15 cellular contexts compared by ENCODE assay signal in the genomic region with DNA sequence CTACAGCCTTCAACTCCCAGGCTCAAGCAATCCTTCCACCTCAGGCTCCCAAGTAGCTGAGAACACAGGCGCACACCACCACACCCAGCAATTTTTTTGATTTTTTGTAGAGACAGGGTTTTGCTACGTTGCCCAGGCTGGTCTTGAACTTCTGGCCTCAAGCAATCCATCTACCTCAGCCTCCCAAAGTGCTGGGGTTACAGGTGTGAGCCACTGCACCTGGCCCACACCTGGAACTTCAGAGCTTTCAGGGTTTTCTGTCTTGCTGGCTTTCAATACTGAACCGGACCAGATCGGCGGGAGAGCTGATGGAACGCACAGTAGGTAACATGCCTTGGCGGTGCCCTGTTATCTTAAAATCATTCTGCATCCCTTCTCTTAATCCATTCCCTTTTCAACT. TPM values are rescaled to one million over a fixed set of nuclear protein-coding genes. Genes with fewer than 3 reads are reported as not detected.
DNase-seq lines count a peak whose midpoint lies in the region; ATAC-seq and TF ChIP-seq lines count a peak whose summit lies in the region.
"Had no signal": no experiment of that assay in that cellular context is flagged by ENCODE, and none has a peak within 500 bp of the region (broad histone marks: within the 10 kb centered on the region; RNA-seq: fewer than 3 reads in every experiment).

No MANE protein-coding gene starts in this region.

- no peak for TF ChIP-seq POLR2A in esophagus muscularis mucosa (IDR thresholded peaks at IDR 0.05; ENCODE audit: low read depth)

- TF ChIP-seq EP300 in esophagus muscularis mucosa (IDR thresholded peaks at IDR 0.05): no peak

- peak; percentile 7 for DNase-seq in activated CD4-positive, alpha-beta memory T cell treated with anti-CD3 and anti-CD28 coated beads for 36 hours
- DNase-seq in activated CD4-positive, alpha-beta memory T cell treated with anti-CD3 and anti-CD28 coated beads, Interleukin-2, amount 10 ng/mL, durations not matched to agents 7 days and 5 days: no peak
- DNase-seq in esophagus muscularis mucosa (ENCODE audit: extremely low spot score) (peak; percentile 53), progenitor cell of endocrine pancreas (ENCODE audit: low spot score, unreplicated experiment) (no peak), NCI-H1048 (lab: John Stamatoyannopoulos, UW) (no peak)
- peak; percentile 12 for DNase-seq in stimulated activated CD8-positive, alpha-beta memory T cell treated with anti-CD3 and anti-CD28 coated beads, Interleukin-4, amount 100 ng/mL, for 48 hours
- DNase-seq: COR-L47, DND-41, GDM1, HCEC 1CT, HFFc6 had no signal

- no peaks in the 10 kb centered on the region for H3K27me3 Mint-ChIP-seq in activated CD4-positive, alpha-beta memory T cell treated with anti-CD3 and anti-CD28 coated beads for 36 hours
- no peaks in the 10 kb centered on the region for H3K27me3 Mint-ChIP-seq in activated CD4-positive, alpha-beta memory T cell treated with anti-CD3 and anti-CD28 coated beads, Interleukin-2, amount 10 ng/mL, durations not matched to agents 7 days and 5 days
- no peaks in the 10 kb centered on the region for H3K27me3 Mint-ChIP-seq in progenitor cell of endocrine pancreas

- H3K27me3 ChIP-seq in esophagus muscularis mucosa: no peaks in the 10 kb centered on the region

- H3K4me1 ChIP-seq in esophagus muscularis mucosa: peaks cover 8 to 12% (median 10%) of the 10 kb centered on the region in 4 donors

- peaks cover 33% of the 10 kb centered on the region for H3K36me3 Mint-ChIP-seq in activated CD4-positive, alpha-beta memory T cell treated with anti-CD3 and anti-CD28 coated beads for 36 hours
- peaks cover 64% of the 10 kb centered on the region for H3K36me3 Mint-ChIP-seq in activated CD4-positive, alpha-beta memory T cell treated with anti-CD3 and anti-CD28 coated beads, Interleukin-2, amount 10 ng/mL, durations not matched to agents 7 days and 5 days (ENCODE audit: low read depth)
- H3K36me3 Mint-ChIP-seq in progenitor cell of endocrine pancreas (ENCODE audit: insufficient read depth): peaks cover 10% of the 10 kb centered on the region

- POLR2A ChIA-PET in activated CD4-positive, alpha-beta memory T cell treated with anti-CD3 and anti-CD28 coated beads for 36 hours (lab: Charles Lee): no interaction called here
- POLR2A ChIA-PET in activated CD4-positive, alpha-beta memory T cell treated with anti-CD3 and anti-CD28 coated beads, Interleukin-2, amount 10 ng/mL, durations not matched to agents 7 days and 5 days (lab: Charles Lee): no interaction called here

- H3K36me3 ChIP-seq in esophagus muscularis mucosa: peaks cover 16 to 99% (median 91%) of the 10 kb centered on the region in 4 donors

- no peak overlapping the region for H3K4me3 ChIP-seq in esophagus muscularis mucosa

- WGBS in esophagus muscularis mucosa: 90% methylated on average over 7 of the region's 7 CpGs

- no peaks in the 10 kb centered on the region for H3K9me3 ChIP-seq in esophagus muscularis mucosa

- CTCF ChIA-PET in activated CD4-positive, alpha-beta memory T cell treated with anti-CD3 and anti-CD28 coated beads for 36 hours (lab: Charles Lee): no interaction called here
- CTCF ChIA-PET in activated CD4-positive, alpha-beta memory T cell treated with anti-CD3 and anti-CD28 coated beads, Interleukin-2, amount 10 ng/mL, durations not matched to agents 7 days and 5 days (lab: Charles Lee): interaction anchor here (1.3 kb wide), 1 partner anchor 499 kb away, joined by 4 read pairs; no protein-coding TSS in a partner anchor

- H3K4me1 Mint-ChIP-seq in activated CD4-positive, alpha-beta memory T cell treated with anti-CD3 and anti-CD28 coated beads for 36 hours (ENCODE audit: low read depth): no peaks in the 10 kb centered on the region
- no peaks in the 10 kb centered on the region for H3K4me1 Mint-ChIP-seq in activated CD4-positive, alpha-beta memory T cell treated with anti-CD3 and anti-CD28 coated beads, Interleukin-2, amount 10 ng/mL, durations not matched to agents 7 days and 5 days
- no peaks in the 10 kb centered on the region for H3K4me1 Mint-ChIP-seq in progenitor cell of endocrine pancreas (ENCODE audit: low read depth)
- H3K4me1 Mint-ChIP-seq: CD14-positive monocyte had no signal

- H3K9me3 Mint-ChIP-seq in activated CD4-positive, alpha-beta memory T cell treated with anti-CD3 and anti-CD28 coated beads for 36 hours: no peaks in the 10 kb centered on the region
- H3K9me3 Mint-ChIP-seq in activated CD4-positive, alpha-beta memory T cell treated with anti-CD3 and anti-CD28 coated beads, Interleukin-2, amount 10 ng/mL, durations not matched to agents 7 days and 5 days: no peaks in the 10 kb centered on the region
- no peaks in the 10 kb centered on the region for H3K9me3 Mint-ChIP-seq in progenitor cell of endocrine pancreas (ENCODE audit: low read depth)
- H3K9me3 Mint-ChIP-seq: CD14-positive monocyte; CD8-positive, alpha-beta T cell; HFFc6 had no signal

- H3K27ac Mint-ChIP-seq in activated CD4-positive, alpha-beta memory T cell treated with anti-CD3 and anti-CD28 coated beads for 36 hours: no peak overlapping the region
- H3K27ac Mint-ChIP-seq in activated CD4-positive, alpha-beta memory T cell treated with anti-CD3 and anti-CD28 coated beads, Interleukin-2, amount 10 ng/mL, durations not matched to agents 7 days and 5 days: no peak overlapping the region
- H3K27ac Mint-ChIP-seq in progenitor cell of endocrine pancreas: no peak overlapping the region
- H3K27ac Mint-ChIP-seq: CD8-positive, alpha-beta T cell; HFFc6 had no signal

- ATAC-seq in GM21515 (IDR thresholded peaks at IDR 0.05; ENCODE audit: unreplicated experiment): no peak
- ATAC-seq: CD8-positive, alpha-beta T cell had no signal

- H3K4me3 Mint-ChIP-seq in activated CD4-positive, alpha-beta memory T cell treated with anti-CD3 and anti-CD28 coated beads for 36 hours: no peak overlapping the region
- no peak overlapping the region for H3K4me3 Mint-ChIP-seq in activated CD4-positive, alpha-beta memory T cell treated with anti-CD3 and anti-CD28 coated beads, Interleukin-2, amount 10 ng/mL, durations not matched to agents 7 days and 5 days
- H3K4me3 Mint-ChIP-seq in progenitor cell of endocrine pancreas (ENCODE audit: low read depth): no peak overlapping the region
- H3K4me3 Mint-ChIP-seq: CD14-positive monocyte; CD8-positive, alpha-beta T cell; HFFc6 had no signal

- intact Hi-C loops in activated CD4-positive, alpha-beta memory T cell treated with anti-CD3 and anti-CD28 coated beads for 36 hours (cut with micrococcal nuclease): no loop called here
- intact Hi-C loops in esophagus muscularis mucosa (cut with DNase I): loop anchor here (5.0 to 10.0 kb wide), 3 partner anchors 202 to 504 kb away; a partner anchor contains a TSS

- no peak overlapping the region for H3K27ac ChIP-seq in esophagus muscularis mucosa (replicated peaks in 1 of 4)
- H3K27ac ChIP-seq: 22Rv1 had no signal

- TF ChIP-seq CTCF in esophagus muscularis mucosa (IDR thresholded peaks at IDR 0.05) (no peak), progenitor cell of endocrine pancreas (IDR thresholded peaks at IDR 0.05; ENCODE audit: unreplicated experiment) (no peak)

RNA-seq across cellular contexts. Expression of a gene that starts 30.8 kb away (rescaled TPM):
- total RNA-seq in activated CD4-positive, alpha-beta memory T cell treated with anti-CD3 and anti-CD28 coated beads for 36 hours: 10 to 100 TPM; 10.8 to 11.0 TPM
- 10 to 100 TPM; 11.4 to 11.5 TPM for total RNA-seq in activated CD4-positive, alpha-beta memory T cell treated with anti-CD3 and anti-CD28 coated beads, Interleukin-2, amount 10 ng/mL, durations not matched to agents 7 days and 5 days
- total RNA-seq in esophagus muscularis mucosa: 1 to 10 TPM; 5.0 to 8.4 (median 6.1) TPM
- 10.2 and 10.8 TPM in 2 replicates for total RNA-seq in progenitor cell of endocrine pancreas

Comparison
In these comparisons a context has a peak if more than half of its experiments do, and no peak if none do; other contexts are left out.
1. DNase-seq: peak in activated CD4-positive, alpha-beta memory T cell treated with anti-CD3 and anti-CD28 coated beads for 36 hours (single experiment), esophagus muscularis mucosa (single experiment) and stimulated activated CD8-positive, alpha-beta memory T cell treated with anti-CD3 and anti-CD28 coated beads, Interleukin-4, amount 100 ng/mL, for 48 hours (single experiment); none in activated CD4-positive, alpha-beta memory T cell treated with anti-CD3 and anti-CD28 coated beads, Interleukin-2, amount 10 ng/mL, durations not matched to agents 7 days and 5 days (single experiment), progenitor cell of endocrine pancreas (single experiment) and NCI-H1048 (single experiment).